Comparison of ENCODE assay signal across 3 cellular contexts in genomic region chr11:37076866-37077265, GRCh38.
TF ChIP-seq lines count a peak whose summit lies in the region.

No MANE protein-coding gene starts in this region.

TF ChIP-seq in SK-N-SH, 30 proteins besides CTCF, POLR2A, EP300 and RAD21:
- TF ChIP-seq, protein P1, sequence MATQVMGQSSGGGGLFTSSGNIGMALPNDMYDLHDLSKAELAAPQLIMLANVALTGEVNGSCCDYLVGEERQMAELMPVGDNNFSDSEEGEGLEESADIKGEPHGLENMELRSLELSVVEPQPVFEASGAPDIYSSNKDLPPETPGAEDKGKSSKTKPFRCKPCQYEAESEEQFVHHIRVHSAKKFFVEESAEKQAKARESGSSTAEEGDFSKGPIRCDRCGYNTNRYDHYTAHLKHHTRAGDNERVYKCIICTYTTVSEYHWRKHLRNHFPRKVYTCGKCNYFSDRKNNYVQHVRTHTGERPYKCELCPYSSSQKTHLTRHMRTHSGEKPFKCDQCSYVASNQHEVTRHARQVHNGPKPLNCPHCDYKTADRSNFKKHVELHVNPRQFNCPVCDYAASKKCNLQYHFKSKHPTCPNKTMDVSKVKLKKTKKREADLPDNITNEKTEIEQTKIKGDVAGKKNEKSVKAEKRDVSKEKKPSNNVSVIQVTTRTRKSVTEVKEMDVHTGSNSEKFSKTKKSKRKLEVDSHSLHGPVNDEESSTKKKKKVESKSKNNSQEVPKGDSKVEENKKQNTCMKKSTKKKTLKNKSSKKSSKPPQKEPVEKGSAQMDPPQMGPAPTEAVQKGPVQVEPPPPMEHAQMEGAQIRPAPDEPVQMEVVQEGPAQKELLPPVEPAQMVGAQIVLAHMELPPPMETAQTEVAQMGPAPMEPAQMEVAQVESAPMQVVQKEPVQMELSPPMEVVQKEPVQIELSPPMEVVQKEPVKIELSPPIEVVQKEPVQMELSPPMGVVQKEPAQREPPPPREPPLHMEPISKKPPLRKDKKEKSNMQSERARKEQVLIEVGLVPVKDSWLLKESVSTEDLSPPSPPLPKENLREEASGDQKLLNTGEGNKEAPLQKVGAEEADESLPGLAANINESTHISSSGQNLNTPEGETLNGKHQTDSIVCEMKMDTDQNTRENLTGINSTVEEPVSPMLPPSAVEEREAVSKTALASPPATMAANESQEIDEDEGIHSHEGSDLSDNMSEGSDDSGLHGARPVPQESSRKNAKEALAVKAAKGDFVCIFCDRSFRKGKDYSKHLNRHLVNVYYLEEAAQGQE (IDR thresholded peaks at IDR 0.05; ENCODE audit: low read depth, low read length) = peak; percentile 49; the same call in 1 of the 2 replicates
- no peak for TF ChIP-seq MEF2A (IDR thresholded peaks at IDR 0.05; ENCODE audit: borderline replicate concordance, low read depth)

TF ChIP-seq in SK-N-SH treated with all-trans-retinoic acid at 6 μM for 48 hours, 23 proteins besides CTCF, POLR2A, EP300 and RAD21 (continued from another document):
- TF ChIP-seq, protein P2, sequence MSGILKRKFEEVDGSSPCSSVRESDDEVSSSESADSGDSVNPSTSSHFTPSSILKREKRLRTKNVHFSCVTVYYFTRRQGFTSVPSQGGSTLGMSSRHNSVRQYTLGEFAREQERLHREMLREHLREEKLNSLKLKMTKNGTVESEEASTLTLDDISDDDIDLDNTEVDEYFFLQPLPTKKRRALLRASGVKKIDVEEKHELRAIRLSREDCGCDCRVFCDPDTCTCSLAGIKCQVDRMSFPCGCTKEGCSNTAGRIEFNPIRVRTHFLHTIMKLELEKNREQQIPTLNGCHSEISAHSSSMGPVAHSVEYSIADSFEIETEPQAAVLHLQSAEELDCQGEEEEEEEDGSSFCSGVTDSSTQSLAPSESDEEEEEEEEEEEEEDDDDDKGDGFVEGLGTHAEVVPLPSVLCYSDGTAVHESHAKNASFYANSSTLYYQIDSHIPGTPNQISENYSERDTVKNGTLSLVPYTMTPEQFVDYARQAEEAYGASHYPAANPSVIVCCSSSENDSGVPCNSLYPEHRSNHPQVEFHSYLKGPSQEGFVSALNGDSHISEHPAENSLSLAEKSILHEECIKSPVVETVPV (CRISPR knock-in tag; IDR thresholded peaks at IDR 0.05) = no peak
- TF ChIP-seq TCF4 (CRISPR knock-in tag; IDR thresholded peaks at IDR 0.05; ENCODE audit: borderline replicate concordance) (no peak), ZNF70 (CRISPR knock-in tag; IDR thresholded peaks at IDR 0.05) (no peak), TOX (CRISPR knock-in tag; IDR thresholded peaks at IDR 0.05; ENCODE audit: borderline replicate concordance) (no peak), ARNTL (CRISPR knock-in tag; IDR thresholded peaks at IDR 0.05; ENCODE audit: borderline replicate concordance, low read depth) (no peak), POU6F1 (CRISPR knock-in tag; IDR thresholded peaks at IDR 0.05; ENCODE audit: borderline replicate concordance, low read depth) (no peak), PPARA (CRISPR knock-in tag; IDR thresholded peaks at IDR 0.05; ENCODE audit: borderline replicate concordance) (no peak), OSR1 (CRISPR knock-in tag; IDR thresholded peaks at IDR 0.05) (no peak), ZFP3 (CRISPR knock-in tag; IDR thresholded peaks at IDR 0.05) (no peak)
- TF ChIP-seq, protein P3, sequence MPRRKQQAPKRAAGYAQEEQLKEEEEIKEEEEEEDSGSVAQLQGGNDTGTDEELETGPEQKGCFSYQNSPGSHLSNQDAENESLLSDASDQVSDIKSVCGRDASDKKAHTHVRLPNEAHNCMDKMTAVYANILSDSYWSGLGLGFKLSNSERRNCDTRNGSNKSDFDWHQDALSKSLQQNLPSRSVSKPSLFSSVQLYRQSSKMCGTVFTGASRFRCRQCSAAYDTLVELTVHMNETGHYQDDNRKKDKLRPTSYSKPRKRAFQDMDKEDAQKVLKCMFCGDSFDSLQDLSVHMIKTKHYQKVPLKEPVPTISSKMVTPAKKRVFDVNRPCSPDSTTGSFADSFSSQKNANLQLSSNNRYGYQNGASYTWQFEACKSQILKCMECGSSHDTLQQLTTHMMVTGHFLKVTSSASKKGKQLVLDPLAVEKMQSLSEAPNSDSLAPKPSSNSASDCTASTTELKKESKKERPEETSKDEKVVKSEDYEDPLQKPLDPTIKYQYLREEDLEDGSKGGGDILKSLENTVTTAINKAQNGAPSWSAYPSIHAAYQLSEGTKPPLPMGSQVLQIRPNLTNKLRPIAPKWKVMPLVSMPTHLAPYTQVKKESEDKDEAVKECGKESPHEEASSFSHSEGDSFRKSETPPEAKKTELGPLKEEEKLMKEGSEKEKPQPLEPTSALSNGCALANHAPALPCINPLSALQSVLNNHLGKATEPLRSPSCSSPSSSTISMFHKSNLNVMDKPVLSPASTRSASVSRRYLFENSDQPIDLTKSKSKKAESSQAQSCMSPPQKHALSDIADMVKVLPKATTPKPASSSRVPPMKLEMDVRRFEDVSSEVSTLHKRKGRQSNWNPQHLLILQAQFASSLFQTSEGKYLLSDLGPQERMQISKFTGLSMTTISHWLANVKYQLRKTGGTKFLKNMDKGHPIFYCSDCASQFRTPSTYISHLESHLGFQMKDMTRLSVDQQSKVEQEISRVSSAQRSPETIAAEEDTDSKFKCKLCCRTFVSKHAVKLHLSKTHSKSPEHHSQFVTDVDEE (CRISPR knock-in tag; IDR thresholded peaks at IDR 0.05) = no peak

TF ChIP-seq in PFSK-1, 5 proteins besides CTCF, POLR2A, EP300 and RAD21 (continued from another document):
- TF ChIP-seq, protein P1 (IDR thresholded peaks at IDR 0.05; ENCODE audit: insufficient read depth in 1 of 2, low read depth in 2 of 2, low read length in 2 of 2) = peak; percentile 67 to 89
- TF ChIP-seq SIN3A (IDR thresholded peaks at IDR 0.05; ENCODE audit: borderline replicate concordance, insufficient read depth, low read length) = no peak
- TF ChIP-seq POLR2AphosphoS5 (IDR thresholded peaks at IDR 0.05; ENCODE audit: low read depth, low read length) = no peak
- TF ChIP-seq TAF1 (IDR thresholded peaks at IDR 0.05; ENCODE audit: borderline replicate concordance, insufficient read depth, low read length) = no peak
